ENCODE assay signal across 1 cellular context in the genomic region with DNA sequence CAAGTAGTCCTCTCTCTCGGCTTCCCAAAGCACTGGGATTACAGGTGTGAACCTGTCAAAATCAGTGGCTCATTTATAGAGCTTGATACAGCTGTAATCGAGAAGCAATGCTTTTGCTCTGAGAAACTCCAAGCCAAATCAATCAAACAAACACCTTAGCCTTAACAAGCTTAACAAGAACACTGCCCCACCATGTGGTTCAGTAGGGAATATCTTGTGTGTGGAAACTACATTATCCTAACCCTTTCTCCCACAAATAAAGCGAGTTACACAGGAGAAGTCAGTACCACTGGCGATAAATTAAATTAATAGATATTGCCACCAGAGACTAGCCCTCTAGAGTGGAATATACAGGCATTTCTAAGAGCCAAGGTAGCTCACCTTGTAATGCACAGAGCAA.
TF ChIP-seq lines count a peak whose summit lies in the region.

No MANE protein-coding gene starts in this region.

TF ChIP-seq in SK-N-SH treated with all-trans-retinoic acid at 6 μM for 48 hours, 23 proteins besides CTCF, POLR2A, EP300 and RAD21 (continued from another document):
- TF ChIP-seq, protein P1, sequence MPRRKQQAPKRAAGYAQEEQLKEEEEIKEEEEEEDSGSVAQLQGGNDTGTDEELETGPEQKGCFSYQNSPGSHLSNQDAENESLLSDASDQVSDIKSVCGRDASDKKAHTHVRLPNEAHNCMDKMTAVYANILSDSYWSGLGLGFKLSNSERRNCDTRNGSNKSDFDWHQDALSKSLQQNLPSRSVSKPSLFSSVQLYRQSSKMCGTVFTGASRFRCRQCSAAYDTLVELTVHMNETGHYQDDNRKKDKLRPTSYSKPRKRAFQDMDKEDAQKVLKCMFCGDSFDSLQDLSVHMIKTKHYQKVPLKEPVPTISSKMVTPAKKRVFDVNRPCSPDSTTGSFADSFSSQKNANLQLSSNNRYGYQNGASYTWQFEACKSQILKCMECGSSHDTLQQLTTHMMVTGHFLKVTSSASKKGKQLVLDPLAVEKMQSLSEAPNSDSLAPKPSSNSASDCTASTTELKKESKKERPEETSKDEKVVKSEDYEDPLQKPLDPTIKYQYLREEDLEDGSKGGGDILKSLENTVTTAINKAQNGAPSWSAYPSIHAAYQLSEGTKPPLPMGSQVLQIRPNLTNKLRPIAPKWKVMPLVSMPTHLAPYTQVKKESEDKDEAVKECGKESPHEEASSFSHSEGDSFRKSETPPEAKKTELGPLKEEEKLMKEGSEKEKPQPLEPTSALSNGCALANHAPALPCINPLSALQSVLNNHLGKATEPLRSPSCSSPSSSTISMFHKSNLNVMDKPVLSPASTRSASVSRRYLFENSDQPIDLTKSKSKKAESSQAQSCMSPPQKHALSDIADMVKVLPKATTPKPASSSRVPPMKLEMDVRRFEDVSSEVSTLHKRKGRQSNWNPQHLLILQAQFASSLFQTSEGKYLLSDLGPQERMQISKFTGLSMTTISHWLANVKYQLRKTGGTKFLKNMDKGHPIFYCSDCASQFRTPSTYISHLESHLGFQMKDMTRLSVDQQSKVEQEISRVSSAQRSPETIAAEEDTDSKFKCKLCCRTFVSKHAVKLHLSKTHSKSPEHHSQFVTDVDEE (CRISPR knock-in tag; IDR thresholded peaks at IDR 0.05): no peak
- TF ChIP-seq ISL1 (CRISPR knock-in tag; IDR thresholded peaks at IDR 0.05): no peak
- TF ChIP-seq, protein P2, sequence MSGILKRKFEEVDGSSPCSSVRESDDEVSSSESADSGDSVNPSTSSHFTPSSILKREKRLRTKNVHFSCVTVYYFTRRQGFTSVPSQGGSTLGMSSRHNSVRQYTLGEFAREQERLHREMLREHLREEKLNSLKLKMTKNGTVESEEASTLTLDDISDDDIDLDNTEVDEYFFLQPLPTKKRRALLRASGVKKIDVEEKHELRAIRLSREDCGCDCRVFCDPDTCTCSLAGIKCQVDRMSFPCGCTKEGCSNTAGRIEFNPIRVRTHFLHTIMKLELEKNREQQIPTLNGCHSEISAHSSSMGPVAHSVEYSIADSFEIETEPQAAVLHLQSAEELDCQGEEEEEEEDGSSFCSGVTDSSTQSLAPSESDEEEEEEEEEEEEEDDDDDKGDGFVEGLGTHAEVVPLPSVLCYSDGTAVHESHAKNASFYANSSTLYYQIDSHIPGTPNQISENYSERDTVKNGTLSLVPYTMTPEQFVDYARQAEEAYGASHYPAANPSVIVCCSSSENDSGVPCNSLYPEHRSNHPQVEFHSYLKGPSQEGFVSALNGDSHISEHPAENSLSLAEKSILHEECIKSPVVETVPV (CRISPR knock-in tag; IDR thresholded peaks at IDR 0.05): no peak
- no peak for TF ChIP-seq TOX (CRISPR knock-in tag; IDR thresholded peaks at IDR 0.05; ENCODE audit: borderline replicate concordance)
- no peak for TF ChIP-seq TCF4 (CRISPR knock-in tag; IDR thresholded peaks at IDR 0.05; ENCODE audit: borderline replicate concordance)
- no peak for TF ChIP-seq CSDC2 (CRISPR knock-in tag; IDR thresholded peaks at IDR 0.05)
- TF ChIP-seq ARNTL (CRISPR knock-in tag; IDR thresholded peaks at IDR 0.05; ENCODE audit: borderline replicate concordance, low read depth): no peak
- TF ChIP-seq PPARA (CRISPR knock-in tag; IDR thresholded peaks at IDR 0.05; ENCODE audit: borderline replicate concordance): no peak
- TF ChIP-seq ZNF8 (CRISPR knock-in tag; IDR thresholded peaks at IDR 0.05): no peak
- TF ChIP-seq BACH2 (CRISPR knock-in tag; IDR thresholded peaks at IDR 0.05; ENCODE audit: borderline replicate concordance): no peak
- no peak for TF ChIP-seq ZNF565 (CRISPR knock-in tag; conservative IDR thresholded peaks at IDR 0.05; ENCODE audit: low read depth)
TF ChIP-seq in SK-N-SH treated with all-trans-retinoic acid at 6 μM for 48 hours: peak in this region for 0.
